17 cellular contexts compared by ENCODE assay signal in the genomic region with DNA sequence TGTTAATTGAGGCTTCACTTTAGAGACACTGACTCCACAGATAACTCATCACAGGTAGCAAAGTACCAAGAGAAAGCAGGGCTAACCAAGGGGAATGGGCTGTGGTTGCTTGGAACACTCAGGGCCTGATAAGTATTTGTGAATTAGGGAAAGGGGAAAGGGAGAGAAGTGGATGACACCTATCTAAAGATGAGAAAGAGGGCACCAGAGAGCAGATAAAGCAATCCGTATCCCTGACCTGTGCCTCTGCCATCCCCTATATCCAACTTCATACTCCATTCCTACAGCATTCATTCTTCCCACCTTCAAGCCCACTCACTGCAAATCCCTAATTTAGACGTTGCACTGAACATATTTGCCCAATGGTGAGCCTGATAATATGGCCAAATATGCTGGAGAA. TPM values are rescaled to one million over a fixed set of nuclear protein-coding genes. Genes with fewer than 3 reads are reported as not detected.
A peak's percentile ranks its signal among the peaks of the same experiment; 100 is the strongest.
DNase-seq lines count a peak whose midpoint lies in the region; ATAC-seq, FAIRE-seq and TF ChIP-seq lines count a peak whose summit lies in the region.
"Had no signal": no experiment of that assay in that cellular context is flagged by ENCODE, and none has a peak within 500 bp of the region (broad histone marks: within the 10 kb centered on the region; RNA-seq: fewer than 3 reads in every experiment).

No MANE protein-coding gene starts in this region.

- ATAC-seq in HCT116 (peak; percentile 40; the same call in 1 of the 2 replicates), GM18498 (IDR thresholded peaks at IDR 0.05; ENCODE audit: unreplicated experiment) (no peak)
- ATAC-seq: activated CD8-positive, alpha-beta memory T cell treated with anti-CD3 and anti-CD28 coated beads, Interleukin-2, amount 10 ng/mL, durations not matched to agents 7 days and 5 days had no signal

- no peaks in the 10 kb centered on the region for H3K9me2 ChIP-seq in HCT116 (ENCODE audit: insufficient read depth)

- no peaks in the 10 kb centered on the region for H4K20me1 ChIP-seq in HCT116 (ENCODE audit: insufficient read depth)
- no peaks in the 10 kb centered on the region for H4K20me1 ChIP-seq in astrocyte (ENCODE audit: insufficient read depth, low read length)

- POLR2A ChIA-PET in HCT116 (lab: Charles Lee): no interaction called here

- H3K9me3 ChIP-seq in HCT116 (ENCODE audit: control insufficient read depth in 1 of 2, insufficient read depth in 1 of 2, low read depth in 1 of 2, low read length in 2 of 2) (no peaks in the 10 kb centered on the region), astrocyte (ENCODE audit: insufficient read depth, low read depth, low read length) (no peaks in the 10 kb centered on the region)

- H3K4me2 ChIP-seq in HCT116 (ENCODE audit: low read length) (no peak overlapping the region), astrocyte (ENCODE audit: low read length) (peak overlapping the region; percentile 30)

- H3K27me3 Mint-ChIP-seq in astrocyte (ENCODE audit: low read depth, unreplicated experiment): no peaks in the 10 kb centered on the region
- no peaks in the 10 kb centered on the region for H3K27me3 Mint-ChIP-seq in type B pancreatic cell
- H3K27me3 Mint-ChIP-seq: activated CD4-positive, alpha-beta T cell treated with anti-CD3 and anti-CD28 coated beads, Interleukin-2, amount 10 ng/mL, durations not matched to agents 24 days and 14 days; activated CD8-positive, alpha-beta memory T cell treated with anti-CD3 and anti-CD28 coated beads, Interleukin-2, amount 10 ng/mL, durations not matched to agents 7 days and 5 days had no signal

- H3K9me3 Mint-ChIP-seq in astrocyte (ENCODE audit: unreplicated experiment): peaks cover 3% of the 10 kb centered on the region
- H3K9me3 Mint-ChIP-seq in type B pancreatic cell: peaks cover 1% of the 10 kb centered on the region
- H3K9me3 Mint-ChIP-seq: activated CD4-positive, alpha-beta T cell treated with anti-CD3 and anti-CD28 coated beads, Interleukin-2, amount 10 ng/mL, durations not matched to agents 24 days and 14 days; T-helper 2 cell treated with Interferon-gamma antibody and Interleukin-4, amounts not matched to agents 5 μg/mL and 100 μg/mL, for 36 hours had no signal

- TF ChIP-seq POLR2A in HCT116 (IDR thresholded peaks at IDR 0.05; ENCODE audit: borderline replicate concordance, extremely low read depth, insufficient read depth, insufficient read length): no peak

- DNase-seq in DMS 273 (lab: John Stamatoyannopoulos, UW; ENCODE audit: unreplicated experiment) (peak; percentile 20), DMS 273 treated with DMSO at 0.1 percent for 48 hours (lab: John Stamatoyannopoulos, UW) (no peak), HCT116 (ENCODE audit: low read depth, low spot score) (no peak), astrocyte (ENCODE audit: low read depth) (no peak), iPS-NIHi11 (ENCODE audit: low spot score) (peak; percentile 45), type B pancreatic cell (ENCODE audit: extremely low spot score, unreplicated experiment) (no peak), kidney tubule cell (ENCODE audit: low spot score) (no peak)
- DNase-seq: 8988T; activated CD4-positive, alpha-beta T cell treated with anti-CD3 and anti-CD28 coated beads, Interleukin-2, amount 10 ng/mL, durations not matched to agents 24 days and 14 days; activated CD8-positive, alpha-beta memory T cell treated with anti-CD3 and anti-CD28 coated beads, Interleukin-2, amount 10 ng/mL, durations not matched to agents 7 days and 5 days; activated naive CD4-positive, alpha-beta T cell treated with anti-CD3 and anti-CD28 coated beads, Interleukin-2, amount 50 U/mL, for 16 hours; GF-D8; Karpas-422; NCI-H1930 had no signal

- RAD21 ChIA-PET in HCT116 (lab: Charles Lee; ENCODE audit: low non-redundant PET in 1 of 2, low total read pairs in 2 of 2, uncharacterized antibody in 2 of 2, unreplicated experiment in 2 of 2): no interaction called here

- TF ChIP-seq RAD21 in HCT116 (IDR thresholded peaks at IDR 0.05; ENCODE audit: low read depth): no peak

- H3K4me1 Mint-ChIP-seq in astrocyte (ENCODE audit: low read depth, unreplicated experiment) (no peaks in the 10 kb centered on the region), type B pancreatic cell (ENCODE audit: unreplicated experiment) (peaks cover 5% of the 10 kb centered on the region)

- no peak overlapping the region for H3K27ac Mint-ChIP-seq in astrocyte (ENCODE audit: unreplicated experiment)
- no peak overlapping the region for H3K27ac Mint-ChIP-seq in type B pancreatic cell
- H3K27ac Mint-ChIP-seq: activated CD4-positive, alpha-beta T cell treated with anti-CD3 and anti-CD28 coated beads, Interleukin-2, amount 10 ng/mL, durations not matched to agents 24 days and 14 days; activated CD8-positive, alpha-beta memory T cell treated with anti-CD3 and anti-CD28 coated beads, Interleukin-2, amount 10 ng/mL, durations not matched to agents 7 days and 5 days; T-helper 2 cell treated with Interferon-gamma antibody and Interleukin-4, amounts not matched to agents 5 μg/mL and 100 μg/mL, for 36 hours had no signal

- no TSS peak for BruUV-seq in HCT116 (replicated peaks; lab: Mats Ljungman, UMichigan)

- H3K4me1 ChIP-seq in HCT116 (ENCODE audit: control insufficient read depth in 1 of 2, insufficient read depth in 2 of 2, low read length in 2 of 2) (no peaks in the 10 kb centered on the region), astrocyte (ENCODE audit: insufficient read depth, low read length) (no peaks in the 10 kb centered on the region)

- H3K9ac ChIP-seq in HCT116 (ENCODE audit: low read length): no peak overlapping the region
- H3K9ac ChIP-seq in astrocyte (ENCODE audit: low read length): no peak overlapping the region

- no peaks in the 10 kb centered on the region for H3K79me2 ChIP-seq in HCT116 (ENCODE audit: insufficient read depth, low read length)
- no peaks in the 10 kb centered on the region for H3K79me2 ChIP-seq in astrocyte (ENCODE audit: insufficient read depth, low read length)

- intact Hi-C loops in HCT116 (cut with micrococcal nuclease): no loop called here

- H3K27me3 ChIP-seq in HCT116 (ENCODE audit: insufficient read depth, low read length) (no peaks in the 10 kb centered on the region), astrocyte (ENCODE audit: insufficient read depth, low read length) (no peaks in the 10 kb centered on the region)

- H3K4me3 ChIP-seq in HCT116 (replicated peaks in 1 of 2; ENCODE audit: low read depth in 1 of 2, low read length in 2 of 2): no peak overlapping the region
- H3K4me3 ChIP-seq in astrocyte (ENCODE audit: insufficient read depth, low read depth, low read length): no peak overlapping the region

- no peak for TF ChIP-seq CTCF in HCT116 (IDR thresholded peaks at IDR 0.05 in 2 of 3, conservative IDR thresholded peaks at IDR 0.05 in 1 of 3; ENCODE audit: borderline replicate concordance in 1 of 3, insufficient read depth in 1 of 3, low read depth in 2 of 3, low read length in 2 of 3)
- no peak for TF ChIP-seq CTCF in astrocyte (IDR thresholded peaks at IDR 0.05; ENCODE audit: insufficient read depth, low read depth, low read length)
- TF ChIP-seq CTCF in type B pancreatic cell (conservative IDR thresholded peaks at IDR 0.05): no peak

- CTCF ChIA-PET in HCT116 (lab: Charles Lee): no interaction called here

- no peak overlapping the region for H3K4me3 Mint-ChIP-seq in astrocyte (ENCODE audit: unreplicated experiment)
- no peak overlapping the region for H3K4me3 Mint-ChIP-seq in type B pancreatic cell
- H3K4me3 Mint-ChIP-seq: activated CD4-positive, alpha-beta T cell treated with anti-CD3 and anti-CD28 coated beads, Interleukin-2, amount 10 ng/mL, durations not matched to agents 24 days and 14 days; activated CD8-positive, alpha-beta memory T cell treated with anti-CD3 and anti-CD28 coated beads, Interleukin-2, amount 10 ng/mL, durations not matched to agents 7 days and 5 days; T-helper 2 cell treated with Interferon-gamma antibody and Interleukin-4, amounts not matched to agents 5 μg/mL and 100 μg/mL, for 36 hours had no signal

- no peak overlapping the region for H3K27ac ChIP-seq in HCT116 (ENCODE audit: low read depth, low read length)
- H3K27ac ChIP-seq in astrocyte (ENCODE audit: low read depth, low read length): no peak overlapping the region

- FAIRE-seq in astrocyte (lab: Jason Lieb, UNC): no peak
- FAIRE-seq: endothelial cell of umbilical vein had no signal

- H2AFZ ChIP-seq in HCT116 (ENCODE audit: low read depth, low read length, poor library complexity, severe bottlenecking) (no peak overlapping the region), astrocyte (ENCODE audit: low read depth, low read length) (peak overlapping the region; percentile 71)

- H3K36me3 ChIP-seq in HCT116 (ENCODE audit: control insufficient read depth in 1 of 2, insufficient read depth in 2 of 2, low read length in 2 of 2) (no peaks in the 10 kb centered on the region), astrocyte (ENCODE audit: insufficient read depth, low read length) (no peaks in the 10 kb centered on the region)

- H3K36me3 Mint-ChIP-seq in astrocyte (ENCODE audit: low read depth, unreplicated experiment) (no peaks in the 10 kb centered on the region), type B pancreatic cell (no peaks in the 10 kb centered on the region)
- H3K36me3 Mint-ChIP-seq: activated CD8-positive, alpha-beta memory T cell treated with anti-CD3 and anti-CD28 coated beads, Interleukin-2, amount 10 ng/mL, durations not matched to agents 7 days and 5 days had no signal

TF ChIP-seq in HCT116, 20 proteins besides CTCF, POLR2A, EP300 and RAD21 (continues in another document):
- TF ChIP-seq, protein P1, sequence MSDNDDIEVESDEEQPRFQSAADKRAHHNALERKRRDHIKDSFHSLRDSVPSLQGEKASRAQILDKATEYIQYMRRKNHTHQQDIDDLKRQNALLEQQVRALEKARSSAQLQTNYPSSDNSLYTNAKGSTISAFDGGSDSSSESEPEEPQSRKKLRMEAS (IDR thresholded peaks at IDR 0.05): no peak
- TF ChIP-seq EZH2 (IDR thresholded peaks at IDR 0.05): no peak
- TF ChIP-seq ZFX (IDR thresholded peaks at IDR 0.05): no peak
- TF ChIP-seq, protein P2, sequence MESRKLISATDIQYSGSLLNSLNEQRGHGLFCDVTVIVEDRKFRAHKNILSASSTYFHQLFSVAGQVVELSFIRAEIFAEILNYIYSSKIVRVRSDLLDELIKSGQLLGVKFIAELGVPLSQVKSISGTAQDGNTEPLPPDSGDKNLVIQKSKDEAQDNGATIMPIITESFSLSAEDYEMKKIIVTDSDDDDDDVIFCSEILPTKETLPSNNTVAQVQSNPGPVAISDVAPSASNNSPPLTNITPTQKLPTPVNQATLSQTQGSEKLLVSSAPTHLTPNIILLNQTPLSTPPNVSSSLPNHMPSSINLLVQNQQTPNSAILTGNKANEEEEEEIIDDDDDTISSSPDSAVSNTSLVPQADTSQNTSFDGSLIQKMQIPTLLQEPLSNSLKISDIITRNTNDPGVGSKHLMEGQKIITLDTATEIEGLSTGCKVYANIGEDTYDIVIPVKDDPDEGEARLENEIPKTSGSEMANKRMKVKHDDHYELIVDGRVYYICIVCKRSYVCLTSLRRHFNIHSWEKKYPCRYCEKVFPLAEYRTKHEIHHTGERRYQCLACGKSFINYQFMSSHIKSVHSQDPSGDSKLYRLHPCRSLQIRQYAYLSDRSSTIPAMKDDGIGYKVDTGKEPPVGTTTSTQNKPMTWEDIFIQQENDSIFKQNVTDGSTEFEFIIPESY (IDR thresholded peaks at IDR 0.05; ENCODE audit: extremely low read depth, insufficient replicate concordance, low read length): no peak

RNA-seq across cellular contexts. Expression of a gene that starts 43.0 kb away (rescaled TPM):
- total RNA-seq in HCT116 (2021; ENCODE audit: unreplicated experiment) (122 TPM), astrocyte (101 and 118 TPM in 2 replicates), type B pancreatic cell (ENCODE audit: low replicate concordance) (97.2 and 106 TPM in 2 replicates)
- polyA plus RNA-seq in HCT116 (2012): 26.7 and 36.0 TPM in 2 replicates

Comparison
In these comparisons a context has a peak if more than half of its experiments do, and no peak if none do; other contexts are left out.
1. DNase-seq: peak in DMS 273 (single experiment) and iPS-NIHi11 (single experiment); none in DMS 273 treated with DMSO at 0.1 percent for 48 hours (single experiment), HCT116 (single experiment), astrocyte (single experiment), type B pancreatic cell (single experiment) and kidney tubule cell (single experiment).